Comparison of ENCODE assay signal across 1 cellular context in the genomic region with DNA sequence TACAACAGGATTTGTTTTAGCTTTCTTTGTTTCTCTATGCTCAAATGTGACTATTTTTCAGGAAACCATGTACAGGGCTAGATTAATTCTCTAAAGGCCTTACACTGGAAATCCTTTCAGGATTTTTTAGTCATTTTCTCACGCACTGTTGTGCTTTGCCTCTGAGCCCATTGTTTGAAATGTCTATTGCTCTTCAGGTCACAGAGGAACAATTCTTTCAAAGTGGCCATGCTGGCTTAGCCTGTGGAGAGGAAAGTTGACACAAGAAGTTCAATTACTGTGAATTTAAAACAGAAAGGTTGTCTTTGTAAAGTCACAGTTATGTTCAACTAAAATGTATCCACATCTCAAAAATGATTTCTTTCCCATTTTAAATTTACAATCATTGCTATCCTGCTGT.
TF ChIP-seq lines count a peak whose summit lies in the region.

No MANE protein-coding gene starts in this region.

TF ChIP-seq in H1, 55 proteins besides CTCF, POLR2A, EP300 and RAD21:
- no peak for TF ChIP-seq RXRA (IDR thresholded peaks at IDR 0.05; ENCODE audit: insufficient read depth, low read depth, low read length)
- no peak for TF ChIP-seq USF2 (IDR thresholded peaks at IDR 0.05; ENCODE audit: low read length)
- no peak for TF ChIP-seq RFX5 (IDR thresholded peaks at IDR 0.05; ENCODE audit: borderline replicate concordance, low read depth, low read length)
- TF ChIP-seq CHD1 (IDR thresholded peaks at IDR 0.05; ENCODE audit: low read depth, low read length): no peak
- no peak for TF ChIP-seq CEBPB (IDR thresholded peaks at IDR 0.05; ENCODE audit: low read depth, low read length)
- no peak for TF ChIP-seq SRF (IDR thresholded peaks at IDR 0.05; ENCODE audit: low read depth, low read length)
- TF ChIP-seq JUND (IDR thresholded peaks at IDR 0.05; ENCODE audit: low read length): no peak
- TF ChIP-seq, protein P1, sequence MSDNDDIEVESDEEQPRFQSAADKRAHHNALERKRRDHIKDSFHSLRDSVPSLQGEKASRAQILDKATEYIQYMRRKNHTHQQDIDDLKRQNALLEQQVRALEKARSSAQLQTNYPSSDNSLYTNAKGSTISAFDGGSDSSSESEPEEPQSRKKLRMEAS (IDR thresholded peaks at IDR 0.05): no peak
- TF ChIP-seq EZH2 (IDR thresholded peaks at IDR 0.05; ENCODE audit: low read depth, low read length, severe bottlenecking): no peak
TF ChIP-seq in H1: peak in this region for 0.
